7 cellular contexts compared by ENCODE assay signal in the genomic region with DNA sequence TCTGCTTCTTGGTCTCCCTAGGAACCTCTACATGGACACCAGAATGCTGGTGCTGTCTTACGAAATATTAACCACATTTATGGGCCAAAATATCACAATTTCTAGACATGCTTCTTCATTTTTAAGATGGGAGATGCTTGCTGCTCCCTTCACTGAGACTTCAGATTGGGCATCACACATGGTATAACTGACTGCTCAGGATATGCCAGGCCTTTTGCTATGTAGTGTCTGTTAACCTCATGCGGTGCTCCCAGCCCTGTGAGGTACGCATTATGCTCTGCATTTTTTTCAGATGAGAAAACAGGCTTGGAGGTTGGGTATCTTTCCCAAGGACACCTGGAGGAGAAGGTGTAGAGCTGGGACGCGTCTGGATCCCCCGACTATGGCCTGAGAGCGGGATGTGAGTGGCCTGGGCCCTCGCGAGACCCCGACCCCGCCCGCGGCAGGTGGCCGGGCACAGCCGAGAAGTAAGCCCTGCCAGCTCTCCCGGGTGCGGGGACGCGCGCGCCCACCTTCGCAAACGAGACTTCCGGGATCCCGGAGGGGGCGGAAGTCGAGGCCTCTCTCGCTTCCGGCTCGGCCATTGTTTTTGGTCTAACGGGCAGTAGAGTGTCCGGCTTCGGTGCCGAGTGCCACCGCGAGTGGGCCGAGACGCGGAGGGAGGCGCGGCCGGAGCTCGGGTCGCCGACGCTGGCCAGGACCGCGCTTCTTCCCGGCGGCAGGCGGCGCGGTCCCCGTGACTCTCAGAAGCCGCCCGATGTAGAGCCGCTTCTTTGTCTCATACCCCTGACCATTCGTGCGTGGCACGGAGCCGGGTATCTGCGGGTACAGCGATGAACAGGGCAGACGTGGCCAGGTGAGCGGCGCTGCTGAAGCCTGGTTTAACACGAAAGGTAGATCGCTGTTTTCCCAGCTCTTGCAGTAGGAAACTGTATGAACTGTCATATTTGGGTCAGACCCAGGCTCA. TPM values are rescaled to one million over a fixed set of nuclear protein-coding genes. Genes with fewer than 3 reads are reported as not detected.
DNase-seq lines count a peak whose midpoint lies in the region; ATAC-seq and TF ChIP-seq lines count a peak whose summit lies in the region.

A gene (plus strand): TSS at position 568 of the 967 bp plus-strand sequence. CDS start 1,855 bp downstream, outside the sequence.

- H3K4me3 ChIP-seq in right atrium auricular region (peak within 1 kb of the TSS; percentile 58 to 63), upper lobe of left lung (peak within 1 kb of the TSS; percentile 47 to 87 (median 64))

- no peak for TF ChIP-seq EP300 in upper lobe of left lung (IDR thresholded peaks at IDR 0.05)

- H3K4me1 ChIP-seq in right atrium auricular region = peaks cover 0 to 12% of the 10 kb centered on the region in 2 donors
- peaks cover 10 to 14% (median 12%) of the 10 kb centered on the region in 4 donors for H3K4me1 ChIP-seq in upper lobe of left lung

- 11 to 42% methylated on average over 5 to 52 of the region's 68 CpGs for WGBS in upper lobe of left lung, 2 donors

- no peaks in the 10 kb centered on the region for H3K36me3 ChIP-seq in right atrium auricular region
- peaks cover 0 to 4% (median 0%) of the 10 kb centered on the region in 4 donors for H3K36me3 ChIP-seq in upper lobe of left lung

- H3K27me3 ChIP-seq in right atrium auricular region (no peaks in the 10 kb centered on the region), upper lobe of left lung (no peaks in the 10 kb centered on the region)

- peak; percentile 6 for DNase-seq in T follicular helper cell (ENCODE audit: low read depth)
- peak; percentile 62 for DNase-seq in right atrium auricular region (ENCODE audit: low spot score)
- DNase-seq in posterior vena cava (ENCODE audit: low spot score) = peak; percentile 86
- DNase-seq in upper lobe of left lung = peak; percentile 40 to 92

- no peaks in the 10 kb centered on the region for H3K9me3 ChIP-seq in right atrium auricular region
- H3K9me3 ChIP-seq in upper lobe of left lung = no peaks in the 10 kb centered on the region

- H3K27ac ChIP-seq in angular gyrus (ENCODE audit: low read depth, low read length) (peak within 1 kb of the TSS; percentile 90), right atrium auricular region (peak within 1 kb of the TSS; percentile 47 to 73), upper lobe of left lung (peak within 1 kb of the TSS; percentile 63 to 74 (median 70))

- no peak for TF ChIP-seq POLR2A in upper lobe of left lung (IDR thresholded peaks at IDR 0.05)

- ATAC-seq in GM18868 (IDR thresholded peaks at IDR 0.05; ENCODE audit: unreplicated experiment) (peak; percentile 83), HG03095 (IDR thresholded peaks at IDR 0.05; ENCODE audit: unreplicated experiment) (peak; percentile 70), upper lobe of left lung (ENCODE audit: low FRiP score in 2 of 2) (peak; percentile 45 to 95)

- TF ChIP-seq CTCF in right atrium auricular region (IDR thresholded peaks at IDR 0.05) (peak in 1 of 2 donors; percentile 28), upper lobe of left lung (IDR thresholded peaks at IDR 0.05) (peak in 2 of 6 experiments; percentile 17 to 43)

- intact Hi-C loops in posterior vena cava (cut with DNase I) = loop anchor here in 1 of 2 donors (10.0 kb wide), 1 partner anchor 70 kb away; a partner anchor contains a TSS

RNA-seq across cellular contexts. Expression of the gene that starts here (rescaled TPM):
- 1 to 10 TPM; 2.1 to 3.4 TPM for total RNA-seq in right atrium auricular region
- total RNA-seq in posterior vena cava = 1 to 10 TPM; 2.3 to 3.9 TPM
- 10 to 100 TPM in 1 of 6 donors, 1 to 10 TPM in 5; 2.9 to 13.6 (median 3.5) TPM for total RNA-seq in upper lobe of left lung

Comparison
In these comparisons a context has a peak if more than half of its experiments do, and no peak if none do; other contexts are left out.
1. Peak in every context shown above with its lines: DNase-seq, ATAC-seq, H3K4me3 ChIP-seq and H3K27ac ChIP-seq.
2. DNase-seq: peak in every context shown above with its lines; median percentile 86 in posterior vena cava; 66 in upper lobe of left lung; 62 in right atrium auricular region; 6 in T follicular helper cell.